ENCODE assay signal across 21 cellular contexts in the genomic region with DNA sequence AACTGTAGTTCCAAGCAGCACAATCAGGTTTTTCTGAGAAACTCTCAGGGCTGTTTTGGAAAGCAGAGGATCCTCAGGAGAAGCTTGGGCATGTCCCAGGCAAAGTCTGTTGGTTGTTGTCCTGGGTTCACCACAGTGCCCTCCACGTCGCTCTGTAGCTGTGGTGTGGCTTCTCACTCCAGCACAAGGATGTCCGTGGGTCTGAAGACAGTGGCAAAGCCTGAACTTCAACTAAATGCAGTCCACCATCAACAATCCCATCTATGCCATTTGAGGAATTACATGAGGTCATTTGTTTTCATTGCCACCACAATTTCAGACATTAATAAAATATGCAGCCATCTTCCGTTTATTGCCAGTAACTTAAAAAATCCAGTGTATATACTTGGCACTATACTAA.
DNase-seq lines count a peak whose midpoint lies in the region; ATAC-seq and TF ChIP-seq lines count a peak whose summit lies in the region.
"Had no signal": no experiment of that assay in that cellular context is flagged by ENCODE, and none has a peak within 500 bp of the region (broad histone marks: within the 10 kb centered on the region; RNA-seq: fewer than 3 reads in every experiment).

No MANE protein-coding gene starts in this region.

- CTCF ChIA-PET in naive thymus-derived CD4-positive, alpha-beta T cell (lab: Charles Lee), result interaction anchor here (0.6 kb wide), 1 partner anchor 560 kb away, joined by 3 read pairs; no protein-coding TSS in a partner anchor

- WGBS in hepatocyte (ENCODE audit: low lambda C conversion rate, missing lambda C conversion rate), result 86% methylated on average over 4 of the region's 4 CpGs

- H3K36me3 Mint-ChIP-seq in nephron (ENCODE audit: low read depth), result no peaks in the 10 kb centered on the region
- H3K36me3 Mint-ChIP-seq in naive thymus-derived CD4-positive, alpha-beta T cell, result no peaks in the 10 kb centered on the region
- H3K36me3 Mint-ChIP-seq: CD14-positive monocyte had no signal

- no peaks in the 10 kb centered on the region for H3K36me3 ChIP-seq in Loucy (ENCODE audit: insufficient read depth, low read length)
- no peaks in the 10 kb centered on the region for H3K36me3 ChIP-seq in hepatocyte (replicated peaks; ENCODE audit: insufficient read depth, low read depth)
- H3K36me3 ChIP-seq in naive thymus-derived CD4-positive, alpha-beta T cell (ENCODE audit: control insufficient read depth in 2 of 3, insufficient read depth in 3 of 3, low read length in 3 of 3), result no peaks in the 10 kb centered on the region
- H3K36me3 ChIP-seq: Peyer's patch had no signal

- no peak overlapping the region for H3K4me3 Mint-ChIP-seq in nephron
- H3K4me3 Mint-ChIP-seq in naive thymus-derived CD4-positive, alpha-beta T cell, result no peak overlapping the region
- H3K4me3 Mint-ChIP-seq: CD14-positive monocyte had no signal

- peak overlapping the region in 2 of 3 experiments; percentile 65 to 73 for H3K27ac Mint-ChIP-seq in nephron
- H3K27ac Mint-ChIP-seq in naive thymus-derived CD4-positive, alpha-beta T cell, result no peak overlapping the region
- H3K27ac Mint-ChIP-seq: CD14-positive monocyte had no signal

- DNase-seq in AG20443 (ENCODE audit: low spot score) (peak; percentile 18), dedifferentiated amniotic fluid mesenchymal stem cell (ENCODE audit: extremely low spot score) (peak; percentile 29), hepatocyte (ENCODE audit: low spot score) (no peak), foreskin melanocyte (no peak), NCI-H526 treated with DMSO at 0.1 percent for 48 hours (lab: John Stamatoyannopoulos, UW) (no peak)
- no peak for DNase-seq in naive thymus-derived CD4-positive, alpha-beta T cell
- DNase-seq: Caco-2, DMS53, NCI-H1048, NCI-H1436 treated with DMSO at 0.1 percent for 48 hours, NCI-H2029 treated with DMSO at 0.1 percent for 48 hours, NCI-H510A treated with DMSO at 0.1 percent for 48 hours, Peyer's patch, SK-N-SH had no signal

- peaks cover 19% of the 10 kb centered on the region for H3K4me1 Mint-ChIP-seq in nephron
- no peaks in the 10 kb centered on the region for H3K4me1 Mint-ChIP-seq in naive thymus-derived CD4-positive, alpha-beta T cell
- H3K4me1 Mint-ChIP-seq: CD14-positive monocyte had no signal

- H3K9me3 Mint-ChIP-seq in nephron, result peaks cover 5% of the 10 kb centered on the region
- H3K9me3 Mint-ChIP-seq in naive thymus-derived CD4-positive, alpha-beta T cell, result peaks cover 0 to 10% (median 3%) of the 10 kb centered on the region in 11 donors

- TF ChIP-seq CTCF in Loucy (conservative IDR thresholded peaks at IDR 0.05; ENCODE audit: low read length) (no peak), nephron (IDR thresholded peaks at IDR 0.05; ENCODE audit: unreplicated experiment in 3 of 3) (no peak), hepatocyte (IDR thresholded peaks at IDR 0.05; ENCODE audit: poor library complexity) (no peak)

- H3K4me1 ChIP-seq in Loucy (ENCODE audit: insufficient read depth, low read length, poor library complexity, severe bottlenecking) (peaks cover 7% of the 10 kb centered on the region), hepatocyte (ENCODE audit: insufficient read depth) (peaks cover 3% of the 10 kb centered on the region)
- no peaks in the 10 kb centered on the region for H3K4me1 ChIP-seq in naive thymus-derived CD4-positive, alpha-beta T cell (ENCODE audit: control insufficient read depth in 2 of 2, insufficient read depth in 2 of 2, low read length in 2 of 2)
- H3K4me1 ChIP-seq: A549, Caco-2, Peyer's patch had no signal

- H2AFZ ChIP-seq in Loucy (ENCODE audit: low read length) (0 out of 2 replicates have a peak overlapping the region, but pooled peaks have one; percentile 1), hepatocyte (no peak overlapping the region)

- no peaks in the 10 kb centered on the region for H3K27me3 Mint-ChIP-seq in nephron (ENCODE audit: low read depth)
- no peaks in the 10 kb centered on the region for H3K27me3 Mint-ChIP-seq in naive thymus-derived CD4-positive, alpha-beta T cell

- no peak overlapping the region for H3K4me2 ChIP-seq in Loucy (ENCODE audit: low read depth, low read length, poor library complexity, severe bottlenecking)
- no peak overlapping the region for H3K4me2 ChIP-seq in hepatocyte
- H3K4me2 ChIP-seq: A549, SK-N-SH had no signal

- H3K9ac ChIP-seq in Loucy (ENCODE audit: low read depth, low read length, poor library complexity, severe bottlenecking), result no peak overlapping the region
- H3K9ac ChIP-seq: SK-N-SH had no signal

- H3K9me2 ChIP-seq in Loucy (replicated peaks; ENCODE audit: low read depth, low read length), result no peaks in the 10 kb centered on the region
- H3K9me2 ChIP-seq in hepatocyte (replicated peaks; ENCODE audit: insufficient read depth), result no peaks in the 10 kb centered on the region
- H3K9me2 ChIP-seq: SK-N-SH had no signal

- no peak for ATAC-seq in naive thymus-derived CD4-positive, alpha-beta T cell
- ATAC-seq: A549, HCT116, K562, Right ventricle myocardium inferior had no signal

- no peaks in the 10 kb centered on the region for H3F3A ChIP-seq in Loucy (ENCODE audit: low read depth)

- H3K27ac ChIP-seq in hepatocyte, result no peak overlapping the region
- H3K27ac ChIP-seq in naive thymus-derived CD4-positive, alpha-beta T cell (ENCODE audit: low read depth, low read length), result no peak overlapping the region
- H3K27ac ChIP-seq: A549, Peyer's patch had no signal

- intact Hi-C loops in naive thymus-derived CD4-positive, alpha-beta T cell (cut with micrococcal nuclease), result no loop called here

- no peaks in the 10 kb centered on the region for H3K79me2 ChIP-seq in Loucy (ENCODE audit: insufficient read depth, low read length)
- no peaks in the 10 kb centered on the region for H3K79me2 ChIP-seq in hepatocyte

- POLR2A ChIA-PET in naive thymus-derived CD4-positive, alpha-beta T cell (lab: Charles Lee), result no interaction called here

- no peak overlapping the region for H3K4me3 ChIP-seq in Loucy (ENCODE audit: low read length, poor library complexity, severe bottlenecking)
- no peak overlapping the region for H3K4me3 ChIP-seq in hepatocyte
- H3K4me3 ChIP-seq in naive thymus-derived CD4-positive, alpha-beta T cell (ENCODE audit: low read length), result no peak overlapping the region
- H3K4me3 ChIP-seq: A549, K562, Peyer's patch had no signal

- H3K27me3 ChIP-seq in Loucy (ENCODE audit: insufficient read depth, low read length, poor library complexity, severe bottlenecking) (no peaks in the 10 kb centered on the region), hepatocyte (no peaks in the 10 kb centered on the region)
- no peaks in the 10 kb centered on the region for H3K27me3 ChIP-seq in naive thymus-derived CD4-positive, alpha-beta T cell (ENCODE audit: control insufficient read depth in 2 of 2, insufficient read depth in 2 of 2, low read length in 2 of 2)
- H3K27me3 ChIP-seq: Peyer's patch had no signal

- H4K20me1 ChIP-seq in Loucy (ENCODE audit: insufficient read depth, low read length, poor library complexity, severe bottlenecking) (no peaks in the 10 kb centered on the region), hepatocyte (ENCODE audit: insufficient read depth, poor library complexity, severe bottlenecking) (no peaks in the 10 kb centered on the region)

- H3K9me3 ChIP-seq in Loucy (ENCODE audit: insufficient read depth, low read depth, low read length), result peaks cover 4% of the 10 kb centered on the region
- H3K9me3 ChIP-seq in hepatocyte (ENCODE audit: low read depth), result no peaks in the 10 kb centered on the region
- H3K9me3 ChIP-seq in naive thymus-derived CD4-positive, alpha-beta T cell (ENCODE audit: control insufficient read depth in 2 of 3, low read length in 3 of 3), result peaks cover 0 to 3% (median 0%) of the 10 kb centered on the region in 3 experiments
- H3K9me3 ChIP-seq: A549, Caco-2, SK-N-SH had no signal

Comparison
In these comparisons a context has a peak if more than half of its experiments do, and no peak if none do; other contexts are left out.
1. DNase-seq: peak in AG20443 (single experiment) and dedifferentiated amniotic fluid mesenchymal stem cell (single experiment); none in hepatocyte (single experiment), foreskin melanocyte (single experiment), NCI-H526 treated with DMSO at 0.1 percent for 48 hours (single experiment) and naive thymus-derived CD4-positive, alpha-beta T cell (0 of 9).
2. H3K27ac Mint-ChIP-seq: peak in nephron (2 of 3); none in naive thymus-derived CD4-positive, alpha-beta T cell (0 of 9).